Comparison of ENCODE assay signal across 20 cellular contexts in genomic region chr15:22873841-22874240, GRCh38.
"Had no signal": no experiment of that assay in that cellular context is flagged by ENCODE, and none has a peak within 500 bp of the region (broad histone marks: within the 10 kb centered on the region; RNA-seq: fewer than 3 reads in every experiment).

No MANE protein-coding gene starts in this region.

- H3K4me3 ChIP-seq: ascending aorta, esophagus squamous epithelium, gastrocnemius medialis, lower lobe of right lung, thyroid gland had no signal

- ATAC-seq: activated naive CD4-positive, alpha-beta T cell treated with anti-CD3 and anti-CD28 coated beads, Interleukin-2, amount 50 U/mL, for 72 hours; activated T-helper 17 cell treated with anti-CD3 and anti-CD28 coated beads, Interleukin-2, amount 50 U/mL, for 72 hours; effector memory CD8-positive, alpha-beta T cell; gastrocnemius medialis; lower lobe of right lung; naive thymus-derived CD8-positive, alpha-beta T cell; sciatic nerve; stimulated activated naive CD8-positive, alpha-beta T cell treated with anti-CD3 and anti-CD28 coated beads, Interleukin-15, Interleukin-2, amounts not matched to agents 100 U/mL and 50 U/mL, for 24 hours had no signal

- H3K4me1 Mint-ChIP-seq: activated T-helper 17 cell treated with anti-CD3 and anti-CD28 coated beads, Interleukin-2, amount 50 U/mL, for 72 hours had no signal

- H3K9me3 Mint-ChIP-seq: activated naive CD4-positive, alpha-beta T cell treated with anti-CD3 and anti-CD28 coated beads, Interleukin-2, amount 50 U/mL, for 72 hours; activated T-helper 17 cell treated with anti-CD3 and anti-CD28 coated beads, Interleukin-2, amount 50 U/mL, for 72 hours; effector memory CD8-positive, alpha-beta T cell had no signal

- H3K27ac Mint-ChIP-seq: activated T-helper 17 cell treated with anti-CD3 and anti-CD28 coated beads, Interleukin-2, amount 50 U/mL, for 72 hours; effector memory CD8-positive, alpha-beta T cell had no signal

- FAIRE-seq: colon, keratinocyte, small intestine had no signal

- H3K4me1 ChIP-seq: ascending aorta, gastrocnemius medialis, lower lobe of right lung, thyroid gland had no signal

- H3K4me3 Mint-ChIP-seq: activated T-helper 17 cell treated with anti-CD3 and anti-CD28 coated beads, Interleukin-2, amount 50 U/mL, for 72 hours; effector memory CD8-positive, alpha-beta T cell; naive thymus-derived CD8-positive, alpha-beta T cell had no signal

- H3K27me3 ChIP-seq: ascending aorta, esophagus squamous epithelium, gastrocnemius medialis, thyroid gland had no signal

- H3K27ac ChIP-seq: ascending aorta, esophagus squamous epithelium, gastrocnemius medialis, lower lobe of right lung, thyroid gland had no signal

- H3K27me3 Mint-ChIP-seq: activated T-helper 17 cell treated with anti-CD3 and anti-CD28 coated beads, Interleukin-2, amount 50 U/mL, for 72 hours had no signal

- DNase-seq: activated T-cell treated with anti-CD3 and anti-CD28 coated beads, Interleukin-2, amount 50 U/mL, for 1 hour; central memory CD4-positive, alpha-beta T cell; effector memory CD8-positive, alpha-beta T cell; esophagus squamous epithelium; gastrocnemius medialis; head of caudate nucleus; lower lobe of right lung; naive thymus-derived CD8-positive, alpha-beta T cell; small intestine; stimulated activated CD4-positive, alpha-beta T cell treated with anti-CD3 and anti-CD28 coated beads, Interleukin-2, amount 100 ng/mL, for 48 hours; stimulated activated CD8-positive, alpha-beta memory T cell treated with anti-CD3 and anti-CD28 coated beads, Interleukin-4, amount 100 ng/mL, for 48 hours; stimulated activated naive CD8-positive, alpha-beta T cell treated with anti-CD3 and anti-CD28 coated beads, Interleukin-15, Interleukin-2, amounts not matched to agents 100 U/mL and 50 U/mL, for 24 hours; T-helper 9 cell had no signal

- H3K9me3 ChIP-seq: ascending aorta, esophagus squamous epithelium, gastrocnemius medialis, lower lobe of right lung, thyroid gland had no signal
